20 cellular contexts compared by ENCODE assay signal in genomic region chr5:26763151-26763550, GRCh38.
DNase-seq lines count a peak whose midpoint lies in the region; ATAC-seq and TF ChIP-seq lines count a peak whose summit lies in the region.
"Had no signal": no experiment of that assay in that cellular context is flagged by ENCODE, and none has a peak within 500 bp of the region (broad histone marks: within the 10 kb centered on the region; RNA-seq: fewer than 3 reads in every experiment).

No MANE protein-coding gene starts in this region.

- ATAC-seq in GM19467 (IDR thresholded peaks at IDR 0.05; ENCODE audit: unreplicated experiment) = no peak
- ATAC-seq in GM21367 (IDR thresholded peaks at IDR 0.05; ENCODE audit: unreplicated experiment) = no peak
- no peak for ATAC-seq in GM18868 (IDR thresholded peaks at IDR 0.05; ENCODE audit: unreplicated experiment)
- ATAC-seq: A549, GM12878 had no signal

- no peak overlapping the region for H3K27ac Mint-ChIP-seq in HFFc6
- H3K27ac Mint-ChIP-seq: CD4-positive, alpha-beta memory T cell had no signal

- H3K4me1 ChIP-seq in adipocyte (ENCODE audit: control insufficient read depth, insufficient read depth, low read length) = peaks cover 22% of the 10 kb centered on the region
- H3K4me1 ChIP-seq: A549, BLaER1 had no signal

- peak overlapping the region; percentile 74 for H3K4me3 ChIP-seq in adipocyte (ENCODE audit: low read length)
- H3K4me3 ChIP-seq: A549, BLaER1, GM12878 had no signal

- H3K27me3 ChIP-seq in adipocyte (replicated peaks; ENCODE audit: control insufficient read depth, insufficient read depth, low read length) = no peaks in the 10 kb centered on the region
- H3K27me3 ChIP-seq: BLaER1 had no signal

- no peak overlapping the region for H3K4me3 Mint-ChIP-seq in HFFc6
- H3K4me3 Mint-ChIP-seq: CD4-positive, alpha-beta memory T cell had no signal

- no peaks in the 10 kb centered on the region for H3K4me1 Mint-ChIP-seq in HFFc6 (ENCODE audit: low read depth)
- H3K4me1 Mint-ChIP-seq: CD4-positive, alpha-beta memory T cell had no signal

- peak; percentile 2 for DNase-seq in A172 (ENCODE audit: low spot score)
- DNase-seq in M059J (ENCODE audit: low read depth) = peak; percentile 23
- no peak for DNase-seq in adipocyte (ENCODE audit: low read depth)
- peak; percentile 24 for DNase-seq in left kidney (ENCODE audit: low read depth, low spot score)
- DNase-seq in HFFc6 = no peak
- DNase-seq: Calu3; CD4-positive, alpha-beta memory T cell; GF-D8; NCI-H1048; NCI-H1436; NCI-H2029 treated with DMSO at 0.1 percent for 48 hours; NCI-H2171 treated with DMSO at 0.1 percent for 48 hours; SHP77; SK-N-SH had no signal

- H3K36me3 ChIP-seq in adipocyte (ENCODE audit: control insufficient read depth, insufficient read depth, low read length, severe bottlenecking) = no peaks in the 10 kb centered on the region
- H3K36me3 ChIP-seq: BLaER1 had no signal

- no peaks in the 10 kb centered on the region for H3K9me3 ChIP-seq in adipocyte (ENCODE audit: control insufficient read depth, low read length)
- H3K9me3 ChIP-seq: A549, BLaER1, SK-N-SH had no signal

- H3K9ac ChIP-seq in adipocyte (ENCODE audit: low read length) = peak overlapping the region; percentile 44
- H3K9ac ChIP-seq: BLaER1, SK-N-SH had no signal

- H3K36me3 Mint-ChIP-seq in HFFc6 (ENCODE audit: low read depth) = peaks cover 4% of the 10 kb centered on the region; the same call in 1 of the 2 replicates

- H3K9me3 Mint-ChIP-seq in HFFc6 = peaks cover 10% of the 10 kb centered on the region

- H3K27me3 Mint-ChIP-seq in HFFc6 (ENCODE audit: insufficient read depth) = no peaks in the 10 kb centered on the region
- H3K27me3 Mint-ChIP-seq: CD4-positive, alpha-beta memory T cell had no signal

- no peak for TF ChIP-seq CTCF in HFFc6 (IDR thresholded peaks at IDR 0.05)

Comparison
In these comparisons a context has a peak if more than half of its experiments do, and no peak if none do; other contexts are left out.
1. DNase-seq: peak in A172 (single experiment), M059J (single experiment) and left kidney (single experiment); none in adipocyte (single experiment) and HFFc6 (single experiment).